15 cellular contexts compared by ENCODE assay signal in the genomic region with DNA sequence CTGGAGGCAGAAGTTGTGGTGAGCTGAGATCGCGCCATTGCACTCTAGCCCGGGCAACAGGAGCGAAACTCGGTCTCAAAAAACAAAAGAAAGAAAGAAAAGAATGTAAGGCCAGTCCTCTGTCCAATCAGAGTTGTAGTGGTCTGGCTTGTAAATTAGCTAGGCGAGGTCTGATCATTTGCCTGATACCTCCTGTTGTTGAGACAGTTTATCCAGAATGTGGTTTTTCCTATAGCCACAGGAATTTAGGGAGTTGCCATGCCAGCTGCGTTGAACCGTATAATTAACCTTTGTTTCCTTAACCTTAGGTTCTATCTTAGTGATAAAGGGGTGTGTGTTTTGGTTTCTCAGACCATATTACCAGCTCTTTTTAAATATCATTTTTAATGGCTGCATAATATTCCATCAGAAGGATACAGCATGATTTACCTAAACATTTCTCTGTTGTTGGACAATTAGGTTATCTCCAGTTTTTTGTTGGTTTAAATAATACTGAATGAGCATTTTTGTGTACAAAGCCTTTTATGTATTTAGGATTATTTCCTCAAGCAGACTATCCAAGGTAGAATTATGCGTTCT. TPM values are rescaled to one million over a fixed set of nuclear protein-coding genes. Genes with fewer than 3 reads are reported as not detected.
DNase-seq lines count a peak whose midpoint lies in the region; TF ChIP-seq lines count a peak whose summit lies in the region.
"Had no signal": no experiment of that assay in that cellular context is flagged by ENCODE, and none has a peak within 500 bp of the region (broad histone marks: within the 10 kb centered on the region; RNA-seq: fewer than 3 reads in every experiment).

No MANE protein-coding gene starts in this region.

- H3K27ac Mint-ChIP-seq in type B pancreatic cell = no peak overlapping the region
- H3K27ac Mint-ChIP-seq: B cell; CD4-positive, alpha-beta T cell; GM23338; HFFc6 had no signal

- H3K27me3 ChIP-seq in effector memory CD4-positive, alpha-beta T cell (replicated peaks; ENCODE audit: control insufficient read depth, insufficient read depth, low read length, poor library complexity, severe bottlenecking) = no peaks in the 10 kb centered on the region

- no peak overlapping the region for H3K27ac ChIP-seq in HEK293 (ENCODE audit: extremely low read depth, low read depth, low read length)
- no peak overlapping the region for H3K27ac ChIP-seq in effector memory CD4-positive, alpha-beta T cell (ENCODE audit: insufficient read depth, low read length, poor library complexity, severe bottlenecking)

- peaks cover 6% of the 10 kb centered on the region for H3K4me1 Mint-ChIP-seq in type B pancreatic cell (ENCODE audit: unreplicated experiment)

- H3K36me3 ChIP-seq in HEK293 (ENCODE audit: control insufficient read depth in 2 of 2, insufficient read depth in 1 of 2, low read length in 2 of 2) = no peaks in the 10 kb centered on the region
- H3K36me3 ChIP-seq in effector memory CD4-positive, alpha-beta T cell (ENCODE audit: control insufficient read depth, insufficient read depth, low read length) = peaks cover 4% of the 10 kb centered on the region

- H3K27me3 Mint-ChIP-seq in type B pancreatic cell = peaks cover 22% of the 10 kb centered on the region
- H3K27me3 Mint-ChIP-seq: B cell; CD4-positive, alpha-beta T cell had no signal

- H3K9me3 Mint-ChIP-seq in type B pancreatic cell = no peaks in the 10 kb centered on the region
- H3K9me3 Mint-ChIP-seq: CD4-positive, alpha-beta T cell had no signal

- DNase-seq in RPMI7951 (ENCODE audit: low read depth) = peak; percentile 27
- DNase-seq in fibroblast of villous mesenchyme (ENCODE audit: low read depth) = peak; percentile 11
- DNase-seq in type B pancreatic cell (ENCODE audit: extremely low spot score, unreplicated experiment) = peak; percentile 18
- no peak for DNase-seq in effector memory CD4-positive, alpha-beta T cell
- no peak for DNase-seq in NCI-H510A treated with DMSO at 0.1 percent for 48 hours (lab: John Stamatoyannopoulos, UW)
- no peak for DNase-seq in SHP77 (lab: John Stamatoyannopoulos, UW)
- DNase-seq: C1 segment of cervical spinal cord; CD4-positive, alpha-beta T cell; DMS79; H7; HFFc6 had no signal

- H3K4me1 ChIP-seq in HEK293 (ENCODE audit: control insufficient read depth, insufficient read depth, low read length) = no peaks in the 10 kb centered on the region
- H3K4me1 ChIP-seq in effector memory CD4-positive, alpha-beta T cell (ENCODE audit: control insufficient read depth, insufficient read depth, low read length, poor library complexity, severe bottlenecking) = peaks cover 11% of the 10 kb centered on the region

- H3K36me3 Mint-ChIP-seq in type B pancreatic cell = no peaks in the 10 kb centered on the region

- CTCF ChIA-PET in HEK293 (lab: Yijun Ruan, JAX) = interaction anchor here (0.6 to 1.9 kb wide), 6 partner anchors 11 to 130 kb away, joined by 3 to 8 read pairs (median 6); no protein-coding TSS in a partner anchor

- H3K4me3 Mint-ChIP-seq in type B pancreatic cell = no peak overlapping the region
- H3K4me3 Mint-ChIP-seq: B cell; CD4-positive, alpha-beta T cell; GM23338; HFFc6 had no signal

- H3K9me3 ChIP-seq in HEK293 (ENCODE audit: control insufficient read depth, insufficient read depth, low read depth, low read length) = no peaks in the 10 kb centered on the region
- H3K9me3 ChIP-seq in effector memory CD4-positive, alpha-beta T cell (ENCODE audit: control insufficient read depth, low read length) = no peaks in the 10 kb centered on the region

- TF ChIP-seq CTCF in HEK293 (tag by site-specific recombination; IDR thresholded peaks at IDR 0.05) = no peak
- no peak for TF ChIP-seq CTCF in fibroblast of villous mesenchyme (IDR thresholded peaks at IDR 0.05; ENCODE audit: insufficient read depth, low read depth, low read length)
- no peak for TF ChIP-seq CTCF in type B pancreatic cell (conservative IDR thresholded peaks at IDR 0.05)

- H3K4me3 ChIP-seq in HEK293 (ENCODE audit: low read depth, low read length) (no peak overlapping the region), fibroblast of villous mesenchyme (ENCODE audit: low read depth, low read length) (no peak overlapping the region)
- no peak overlapping the region for H3K4me3 ChIP-seq in effector memory CD4-positive, alpha-beta T cell (ENCODE audit: insufficient read depth, low read depth, low read length, poor library complexity, severe bottlenecking)
- H3K4me3 ChIP-seq: GM12878, GM23338 had no signal

- POLR2A ChIA-PET in HEK293 (lab: Yijun Ruan, JAX) = interaction anchor here (0.6 kb wide), 2 partner anchors 52 to 57 kb away, joined by 3 read pairs; no protein-coding TSS in a partner anchor

TF ChIP-seq in HEK293, 187 proteins besides CTCF, POLR2A, EP300 and RAD21:
- TF ChIP-seq ZNF146 (tag by site-specific recombination; IDR thresholded peaks at IDR 0.05) (peak; percentile 87), WT1 (tag by site-specific recombination; IDR thresholded peaks at IDR 0.05) (peak; percentile 85), ZNF350 (tag by site-specific recombination; IDR thresholded peaks at IDR 0.05) (no peak), ZFP3 (tag by site-specific recombination; IDR thresholded peaks at IDR 0.05; ENCODE audit: low read depth) (no peak), ZNF211 (tag by site-specific recombination; IDR thresholded peaks at IDR 0.05; ENCODE audit: low read depth) (no peak), ZNF544 (tag by site-specific recombination; IDR thresholded peaks at IDR 0.05) (no peak)
- TF ChIP-seq, protein P1, sequence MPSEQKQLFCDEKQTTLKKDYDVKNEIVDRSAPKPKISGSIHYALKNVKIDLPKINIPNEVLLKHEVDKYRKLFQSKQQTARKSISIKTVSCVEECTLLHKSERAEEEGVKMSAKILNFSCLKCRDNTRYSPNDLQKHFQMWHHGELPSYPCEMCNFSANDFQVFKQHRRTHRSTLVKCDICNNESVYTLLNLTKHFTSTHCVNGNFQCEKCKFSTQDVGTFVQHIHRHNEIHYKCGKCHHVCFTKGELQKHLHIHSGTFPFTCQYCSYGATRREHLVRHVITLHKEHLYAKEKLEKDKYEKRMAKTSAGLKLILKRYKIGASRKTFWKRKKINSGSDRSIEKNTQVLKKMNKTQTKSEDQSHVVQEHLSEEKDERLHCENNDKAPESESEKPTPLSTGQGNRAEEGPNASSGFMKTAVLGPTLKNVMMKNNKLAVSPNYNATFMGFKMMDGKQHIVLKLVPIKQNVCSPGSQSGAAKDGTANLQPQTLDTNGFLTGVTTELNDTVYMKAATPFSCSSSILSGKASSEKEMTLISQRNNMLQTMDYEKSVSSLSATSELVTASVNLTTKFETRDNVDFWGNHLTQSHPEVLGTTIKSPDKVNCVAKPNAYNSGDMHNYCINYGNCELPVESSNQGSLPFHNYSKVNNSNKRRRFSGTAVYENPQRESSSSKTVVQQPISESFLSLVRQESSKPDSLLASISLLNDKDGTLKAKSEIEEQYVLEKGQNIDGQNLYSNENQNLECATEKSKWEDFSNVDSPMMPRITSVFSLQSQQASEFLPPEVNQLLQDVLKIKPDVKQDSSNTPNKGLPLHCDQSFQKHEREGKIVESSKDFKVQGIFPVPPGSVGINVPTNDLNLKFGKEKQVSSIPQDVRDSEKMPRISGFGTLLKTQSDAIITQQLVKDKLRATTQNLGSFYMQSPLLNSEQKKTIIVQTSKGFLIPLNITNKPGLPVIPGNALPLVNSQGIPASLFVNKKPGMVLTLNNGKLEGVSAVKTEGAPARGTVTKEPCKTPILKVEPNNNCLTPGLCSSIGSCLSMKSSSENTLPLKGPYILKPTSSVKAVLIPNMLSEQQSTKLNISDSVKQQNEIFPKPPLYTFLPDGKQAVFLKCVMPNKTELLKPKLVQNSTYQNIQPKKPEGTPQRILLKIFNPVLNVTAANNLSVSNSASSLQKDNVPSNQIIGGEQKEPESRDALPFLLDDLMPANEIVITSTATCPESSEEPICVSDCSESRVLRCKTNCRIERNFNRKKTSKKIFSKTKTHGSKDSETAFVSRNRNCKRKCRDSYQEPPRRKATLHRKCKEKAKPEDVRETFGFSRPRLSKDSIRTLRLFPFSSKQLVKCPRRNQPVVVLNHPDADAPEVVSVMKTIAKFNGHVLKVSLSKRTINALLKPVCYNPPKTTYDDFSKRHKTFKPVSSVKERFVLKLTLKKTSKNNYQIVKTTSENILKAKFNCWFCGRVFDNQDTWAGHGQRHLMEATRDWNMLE (tag by site-specific recombination; conservative IDR thresholded peaks at IDR 0.05; ENCODE audit: low read depth) = no peak
- TF ChIP-seq, protein P2, sequence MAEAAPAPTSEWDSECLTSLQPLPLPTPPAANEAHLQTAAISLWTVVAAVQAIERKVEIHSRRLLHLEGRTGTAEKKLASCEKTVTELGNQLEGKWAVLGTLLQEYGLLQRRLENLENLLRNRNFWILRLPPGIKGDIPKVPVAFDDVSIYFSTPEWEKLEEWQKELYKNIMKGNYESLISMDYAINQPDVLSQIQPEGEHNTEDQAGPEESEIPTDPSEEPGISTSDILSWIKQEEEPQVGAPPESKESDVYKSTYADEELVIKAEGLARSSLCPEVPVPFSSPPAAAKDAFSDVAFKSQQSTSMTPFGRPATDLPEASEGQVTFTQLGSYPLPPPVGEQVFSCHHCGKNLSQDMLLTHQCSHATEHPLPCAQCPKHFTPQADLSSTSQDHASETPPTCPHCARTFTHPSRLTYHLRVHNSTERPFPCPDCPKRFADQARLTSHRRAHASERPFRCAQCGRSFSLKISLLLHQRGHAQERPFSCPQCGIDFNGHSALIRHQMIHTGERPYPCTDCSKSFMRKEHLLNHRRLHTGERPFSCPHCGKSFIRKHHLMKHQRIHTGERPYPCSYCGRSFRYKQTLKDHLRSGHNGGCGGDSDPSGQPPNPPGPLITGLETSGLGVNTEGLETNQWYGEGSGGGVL (tag by site-specific recombination; IDR thresholded peaks at IDR 0.05) = no peak

RNA-seq across cellular contexts. Expression of a gene that starts 11.7 kb away (rescaled TPM):
- total RNA-seq in RPMI7951 (2014; rRNA removed; shearing (Covaris generic)) = 9.0 and 11.1 TPM in 2 replicates
- 8.2 and 8.7 TPM in 2 replicates for total RNA-seq in fibroblast of villous mesenchyme
- total RNA-seq in type B pancreatic cell (ENCODE audit: low replicate concordance) = 21.9 and 27.1 TPM in 2 replicates

RNA-seq across cellular contexts. Expression of a gene that starts 33.0 kb away (rescaled TPM):
- 0.72 and 1.4 TPM in 2 replicates for total RNA-seq in RPMI7951 (2014; rRNA removed; shearing (Covaris generic))
- total RNA-seq in fibroblast of villous mesenchyme (0.32 and 1.3 TPM in 2 replicates), type B pancreatic cell (ENCODE audit: low replicate concordance) (6.2 and 12.1 TPM in 2 replicates)

Comparison
In these comparisons a context has a peak if more than half of its experiments do, and no peak if none do; other contexts are left out.
1. DNase-seq: peak in RPMI7951 (single experiment), fibroblast of villous mesenchyme (single experiment) and type B pancreatic cell (single experiment); none in effector memory CD4-positive, alpha-beta T cell (0 of 3), NCI-H510A treated with DMSO at 0.1 percent for 48 hours (single experiment) and SHP77 (0 of 2).